8 cellular contexts compared by ENCODE assay signal in the genomic region with DNA sequence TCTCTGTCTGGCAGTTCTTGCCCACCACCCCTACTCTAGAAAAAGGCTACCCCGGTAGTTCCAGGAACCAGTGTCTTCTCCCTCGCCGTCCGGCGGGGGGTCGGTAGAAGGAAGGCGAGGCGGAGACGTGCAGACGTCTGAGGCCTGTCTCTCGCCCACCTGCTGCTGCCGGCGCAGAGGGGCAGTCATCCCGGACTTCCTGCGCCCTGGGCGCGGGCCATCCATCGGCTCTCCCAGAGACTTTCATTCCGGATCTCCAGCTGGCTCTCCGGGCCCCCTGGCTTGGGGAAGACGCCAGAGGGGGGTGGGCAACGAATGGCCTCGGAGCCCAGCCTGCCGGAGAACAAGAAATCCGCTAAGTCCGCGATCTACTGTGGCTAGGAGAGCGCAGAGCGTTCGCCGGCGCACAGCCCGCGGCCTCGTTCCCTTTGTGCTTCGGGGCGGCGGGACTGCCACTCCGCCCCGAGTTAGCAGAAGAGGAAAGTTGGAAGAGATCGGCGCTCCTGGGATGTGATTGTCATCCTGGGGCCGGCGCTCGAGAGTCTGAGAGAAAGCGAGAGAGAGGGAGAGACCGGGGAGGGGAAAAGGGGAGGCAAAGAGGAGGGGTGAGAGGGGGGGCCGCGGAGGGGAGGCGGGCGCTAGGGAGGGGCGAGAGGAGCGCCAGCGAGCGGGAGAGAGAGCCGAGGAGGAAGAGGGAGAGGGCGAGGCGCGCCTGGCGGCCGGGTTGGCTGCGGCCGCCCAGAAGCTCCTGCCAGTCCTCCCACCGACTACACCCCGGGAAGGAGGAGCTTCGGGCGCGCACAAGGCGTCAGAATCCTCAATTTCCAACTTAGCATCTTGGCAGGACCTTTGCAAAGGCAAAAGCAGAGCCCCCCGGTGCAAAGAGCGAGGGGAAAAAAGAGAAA. TPM values are rescaled to one million over a fixed set of nuclear protein-coding genes. Genes with fewer than 3 reads are reported as not detected.
DNase-seq lines count a peak whose midpoint lies in the region; ATAC-seq and FAIRE-seq lines count a peak whose summit lies in the region.

A gene (plus strand): TSS at position 832 of the 905 bp plus-strand sequence. CDS start 334 bp downstream, outside the sequence.

- H3K27me3 ChIP-seq in NT2/D1 (ENCODE audit: insufficient read depth, insufficient read length) = peaks cover 78% of the 10 kb centered on the region

- H3K36me3 ChIP-seq in NT2/D1 (ENCODE audit: insufficient read depth, insufficient read length, low read length) = no peaks in the 10 kb centered on the region

- H3K27ac Mint-ChIP-seq in IgD-negative memory B cell = peak within 1 kb of the TSS; percentile 78 to 93 (median 87)
- H3K27ac Mint-ChIP-seq in activated naive CD8-positive, alpha-beta T cell treated with anti-CD3 and anti-CD28 coated beads, Interleukin-2, amount 10 ng/mL, durations not matched to agents 7 days and 5 days = peak within 1 kb of the TSS; percentile 88

- H3K9me3 Mint-ChIP-seq in IgD-negative memory B cell = peaks cover 4 to 16% (median 6%) of the 10 kb centered on the region in 3 donors
- H3K9me3 Mint-ChIP-seq in activated naive CD8-positive, alpha-beta T cell treated with anti-CD3 and anti-CD28 coated beads, Interleukin-2, amount 10 ng/mL, durations not matched to agents 7 days and 5 days = peaks cover 1% of the 10 kb centered on the region

- DNase-seq in EL (peak; percentile 97), NT2/D1 (ENCODE audit: low read depth, low spot score) (peak; percentile 86), Right ventricle myocardium inferior (ENCODE audit: missing footprints) (peak; percentile 92), occipital lobe (lab: John Stamatoyannopoulos, UW) (peak; percentile 68), GM19239 (ENCODE audit: insufficient read length, low spot score) (no peak), T-helper 9 cell (no peak)
- DNase-seq in activated naive CD8-positive, alpha-beta T cell treated with anti-CD3 and anti-CD28 coated beads, Interleukin-2, amount 10 ng/mL, durations not matched to agents 7 days and 5 days = peak; percentile 51

- H3K9ac ChIP-seq in NT2/D1 (ENCODE audit: insufficient read length, low read depth) = peak within 1 kb of the TSS; percentile 90

- peaks cover 57% of the 10 kb centered on the region for H3K27me3 Mint-ChIP-seq in IgD-negative memory B cell
- H3K27me3 Mint-ChIP-seq in activated naive CD8-positive, alpha-beta T cell treated with anti-CD3 and anti-CD28 coated beads, Interleukin-2, amount 10 ng/mL, durations not matched to agents 7 days and 5 days = peaks cover 74% of the 10 kb centered on the region

- POLR2A ChIA-PET in activated naive CD8-positive, alpha-beta T cell treated with anti-CD3 and anti-CD28 coated beads, Interleukin-2, amount 10 ng/mL, durations not matched to agents 7 days and 5 days (lab: Charles Lee) = interaction anchor here (0.5 to 1.5 kb wide), 2 partner anchors 646 to 1016 kb away, joined by 3 to 4 read pairs; no protein-coding TSS in a partner anchor

- H3K4me1 ChIP-seq in NT2/D1 (ENCODE audit: insufficient read depth, insufficient read length) = peaks cover 16% of the 10 kb centered on the region

- intact Hi-C loops in Right ventricle myocardium inferior (cut with DNase I) = loop anchor here (5.0 to 10.0 kb wide), 4 partner anchors 68 to 1225 kb away; a partner anchor contains a TSS

- H3K9me3 ChIP-seq in NT2/D1 (ENCODE audit: insufficient read depth, low read length) = no peaks in the 10 kb centered on the region

- peaks cover 13 to 17% (median 15%) of the 10 kb centered on the region in 3 donors for H3K4me1 Mint-ChIP-seq in IgD-negative memory B cell
- H3K4me1 Mint-ChIP-seq in activated naive CD8-positive, alpha-beta T cell treated with anti-CD3 and anti-CD28 coated beads, Interleukin-2, amount 10 ng/mL, durations not matched to agents 7 days and 5 days = peaks cover 26% of the 10 kb centered on the region

- H3K4me3 ChIP-seq in NT2/D1 (ENCODE audit: insufficient read length, low read depth) = peak within 1 kb of the TSS; percentile 80

- H3K36me3 Mint-ChIP-seq in IgD-negative memory B cell = peaks cover 5% of the 10 kb centered on the region
- H3K36me3 Mint-ChIP-seq in activated naive CD8-positive, alpha-beta T cell treated with anti-CD3 and anti-CD28 coated beads, Interleukin-2, amount 10 ng/mL, durations not matched to agents 7 days and 5 days = peaks cover 1% of the 10 kb centered on the region

- no peak for FAIRE-seq in GM19239 (lab: Jason Lieb, UNC)

- no peak for ATAC-seq in activated naive CD8-positive, alpha-beta T cell treated with anti-CD3 and anti-CD28 coated beads, Interleukin-2, amount 10 ng/mL, durations not matched to agents 7 days and 5 days (ENCODE audit: low read depth)
- peak; percentile 81 for ATAC-seq in Right ventricle myocardium inferior

- H3K4me3 Mint-ChIP-seq in IgD-negative memory B cell = peak within 1 kb of the TSS; percentile 83 to 95 (median 86)
- H3K4me3 Mint-ChIP-seq in activated naive CD8-positive, alpha-beta T cell treated with anti-CD3 and anti-CD28 coated beads, Interleukin-2, amount 10 ng/mL, durations not matched to agents 7 days and 5 days = peak within 1 kb of the TSS; percentile 88

RNA-seq across cellular contexts. Expression of the gene that starts here (rescaled TPM):
- polyA plus RNA-seq in IgD-negative memory B cell = not detected
- total RNA-seq in activated naive CD8-positive, alpha-beta T cell treated with anti-CD3 and anti-CD28 coated beads, Interleukin-2, amount 10 ng/mL, durations not matched to agents 7 days and 5 days = not detected
- total RNA-seq in Right ventricle myocardium inferior = 13.2 TPM
- total RNA-seq in occipital lobe = 0.16 TPM

Comparison
In these comparisons a context has a peak if more than half of its experiments do, and no peak if none do; other contexts are left out.
1. RNA of the gene that starts here (total RNA-seq): 13.2 TPM in Right ventricle myocardium inferior (single experiment); 0.16 TPM in occipital lobe (single experiment) and not detected in activated naive CD8-positive, alpha-beta T cell treated with anti-CD3 and anti-CD28 coated beads, Interleukin-2, amount 10 ng/mL, durations not matched to agents 7 days and 5 days; every median in the first group is over 10 times any median in the second.
2. Peak in DNase-seq in activated naive CD8-positive, alpha-beta T cell treated with anti-CD3 and anti-CD28 coated beads, Interleukin-2, amount 10 ng/mL, durations not matched to agents 7 days and 5 days; RNA of the gene not detected or under 1 TPM.
3. Peak in DNase-seq in occipital lobe; RNA of the gene not detected or under 1 TPM.
4. DNase-seq: peak in EL (single experiment), NT2/D1 (single experiment) and Right ventricle myocardium inferior (single experiment); none in GM19239 (single experiment) and T-helper 9 cell (single experiment).